7 cellular contexts compared by ENCODE assay signal in the genomic region with DNA sequence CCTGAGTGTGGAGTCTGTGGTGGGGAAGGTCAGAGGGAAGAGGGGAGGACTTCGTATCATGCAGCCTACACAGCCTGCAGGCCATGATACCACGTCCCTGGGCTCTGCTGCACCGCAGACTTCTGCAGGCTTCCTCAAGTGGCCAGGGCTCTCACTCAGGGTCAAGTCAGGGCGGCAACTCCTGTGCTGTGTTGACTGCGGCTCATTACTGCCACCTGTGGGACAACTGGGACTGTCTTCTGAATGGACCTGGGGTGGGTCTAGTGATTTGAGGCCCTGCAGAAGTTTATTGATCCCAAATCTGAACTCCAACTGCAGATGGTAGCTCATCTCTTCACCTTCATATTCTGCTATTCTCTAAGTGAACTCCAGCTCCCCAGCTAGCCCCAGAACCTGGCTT.
DNase-seq lines count a peak whose midpoint lies in the region; ATAC-seq and TF ChIP-seq lines count a peak whose summit lies in the region.

No MANE protein-coding gene starts in this region.

- no peak overlapping the region for H2BK12ac ChIP-seq in H9 (ENCODE audit: insufficient read length, low read depth, low read length)

- no peak overlapping the region for H3K23ac ChIP-seq in H9 (ENCODE audit: insufficient read length, low read depth, low read length)

- H3K36me3 ChIP-seq in testis (ENCODE audit: low read depth, missing control alignments): no peaks in the 10 kb centered on the region

- H3T11ph ChIP-seq in H9 (ENCODE audit: low read length): no peak overlapping the region

- H2BK15ac ChIP-seq in H9 (ENCODE audit: low read depth, low read length): no peak overlapping the region

- no peak overlapping the region for H4K91ac ChIP-seq in H9 (ENCODE audit: insufficient read length, low read depth, low read length)

- H2BK5ac ChIP-seq in H9 (ENCODE audit: insufficient read length, low read length): no peak overlapping the region

- H4K5ac ChIP-seq in H9 (ENCODE audit: insufficient read length, low read depth, low read length): no peak overlapping the region

- intact Hi-C loops in testis (cut with DNase I; ENCODE audit: low total_unique reads): no loop called here

- no peak overlapping the region for H3K18ac ChIP-seq in H9 (ENCODE audit: insufficient read length, low read depth, low read length)

- H2AFZ ChIP-seq in H9 (ENCODE audit: low read length): no peak overlapping the region

- peaks cover 24 to 41% of the 10 kb centered on the region in 2 experiments for H3K4me1 Mint-ChIP-seq in H9
- peaks cover 5% of the 10 kb centered on the region for H3K4me1 Mint-ChIP-seq in activated naive CD4-positive, alpha-beta T cell treated with anti-CD3 and anti-CD28 coated beads, Interleukin-2, amount 10 ng/mL, durations not matched to agents 7 days and 5 days

- no peaks in the 10 kb centered on the region for H3K27me3 Mint-ChIP-seq in H9 (ENCODE audit: low read depth)
- peaks cover 14% of the 10 kb centered on the region for H3K27me3 Mint-ChIP-seq in activated naive CD4-positive, alpha-beta T cell treated with anti-CD3 and anti-CD28 coated beads, Interleukin-2, amount 10 ng/mL, durations not matched to agents 7 days and 5 days

- no peak overlapping the region for H3K4ac ChIP-seq in H9 (ENCODE audit: low read depth, low read length)

- H3K27ac ChIP-seq in H9 (ENCODE audit: insufficient read length, low read depth, low read length) (no peak overlapping the region), layer of hippocampus (ENCODE audit: low read depth, low read length) (peak overlapping the region; percentile 23), testis (no peak overlapping the region)

- H3K23me2 ChIP-seq in H9 (ENCODE audit: insufficient read length, low read depth, low read length, poor library complexity, severe bottlenecking): no peaks in the 10 kb centered on the region

- H3K27ac Mint-ChIP-seq in H9: peak overlapping the region in 1 of 3 experiments; percentile 2; a peak in 2 of 7 replicates
- H3K27ac Mint-ChIP-seq in activated naive CD4-positive, alpha-beta T cell treated with anti-CD3 and anti-CD28 coated beads, Interleukin-2, amount 10 ng/mL, durations not matched to agents 7 days and 5 days: no peak overlapping the region

- no peaks in the 10 kb centered on the region; a peak in 1 of 5 replicates for H3K9me3 Mint-ChIP-seq in H9
- H3K9me3 Mint-ChIP-seq in activated naive CD4-positive, alpha-beta T cell treated with anti-CD3 and anti-CD28 coated beads, Interleukin-2, amount 10 ng/mL, durations not matched to agents 7 days and 5 days: no peaks in the 10 kb centered on the region

- no peak for TF ChIP-seq POLR2A in testis (IDR thresholded peaks at IDR 0.05)

- no peak overlapping the region for H2BK20ac ChIP-seq in H9 (ENCODE audit: low read depth, low read length, poor library complexity, severe bottlenecking)

- H3K9ac ChIP-seq in H9 (ENCODE audit: extremely low read depth, insufficient read length, low read length): no peak overlapping the region

- peak; percentile 61 for DNase-seq in GM13977 (ENCODE audit: low spot score)
- peak; percentile 82 for DNase-seq in H9
- DNase-seq in NAMALWA (ENCODE audit: low spot score): peak; percentile 74
- DNase-seq in activated naive CD4-positive, alpha-beta T cell treated with anti-CD3 and anti-CD28 coated beads, Interleukin-2, amount 10 ng/mL, durations not matched to agents 7 days and 5 days: peak; percentile 56
- DNase-seq in testis: peak; percentile 83

- no peak overlapping the region for H3K4me3 ChIP-seq in testis

- H3K27me3 ChIP-seq in H9 (ENCODE audit: insufficient read depth, low read length): no peaks in the 10 kb centered on the region
- H3K27me3 ChIP-seq in layer of hippocampus (ENCODE audit: control insufficient read depth, insufficient read depth, low read length): no peaks in the 10 kb centered on the region
- no peaks in the 10 kb centered on the region for H3K27me3 ChIP-seq in testis

- H3K56ac ChIP-seq in H9 (ENCODE audit: insufficient read length, low read depth, low read length): no peak overlapping the region

- H2AK5ac ChIP-seq in H9 (ENCODE audit: insufficient read length, low read length): no peak overlapping the region

- H3K4me1 ChIP-seq in H9 (ENCODE audit: insufficient read depth, low read length): 0 out of 2 replicates have a peak, but pooled peaks cover 2% of the 10 kb centered on the region
- no peaks in the 10 kb centered on the region for H3K4me1 ChIP-seq in testis

- H4K20me1 ChIP-seq in H9 (ENCODE audit: control insufficient read depth, insufficient read depth, insufficient read length): no peaks in the 10 kb centered on the region

- H3K9me3 ChIP-seq in H9 (ENCODE audit: control insufficient read depth, low read depth, low read length) (no peaks in the 10 kb centered on the region), testis (no peaks in the 10 kb centered on the region)

- no peak overlapping the region for H3K4me3 Mint-ChIP-seq in H9
- no peak overlapping the region for H3K4me3 Mint-ChIP-seq in activated naive CD4-positive, alpha-beta T cell treated with anti-CD3 and anti-CD28 coated beads, Interleukin-2, amount 10 ng/mL, durations not matched to agents 7 days and 5 days

- no peak overlapping the region for H3K4me2 ChIP-seq in H9 (ENCODE audit: insufficient read depth, insufficient read length, low read length)

- no peaks in the 10 kb centered on the region for H3K79me2 ChIP-seq in H9 (ENCODE audit: insufficient read depth, low read length)

- H3K79me1 ChIP-seq in H9 (ENCODE audit: insufficient read depth, low read depth, low read length, poor library complexity, severe bottlenecking): no peaks in the 10 kb centered on the region

- H3K36me3 Mint-ChIP-seq in H9 (ENCODE audit: insufficient read depth in 1 of 3, low read depth in 3 of 3): peaks cover 6 to 9% (median 7%) of the 10 kb centered on the region in 3 experiments; a peak in 2 of 7 replicates
- no peaks in the 10 kb centered on the region for H3K36me3 Mint-ChIP-seq in activated naive CD4-positive, alpha-beta T cell treated with anti-CD3 and anti-CD28 coated beads, Interleukin-2, amount 10 ng/mL, durations not matched to agents 7 days and 5 days

- no peak overlapping the region for H4K8ac ChIP-seq in H9 (replicated peaks; ENCODE audit: insufficient read length, low read depth, low read length)

- in situ Hi-C loops in GM13977 (cut with MboI; ENCODE audit: low pct_unique_long_range_greater_than_20kb, low sequenced_read_pairs, unreplicated experiment): no loop called here

- H2BK120ac ChIP-seq in H9 (ENCODE audit: low read depth, low read length, poor library complexity, severe bottlenecking): no peak overlapping the region

- WGBS in H9 (ENCODE audit: extremely low coverage, insufficient read length, low lambda C conversion rate): no CpG with 5 or more reads among the region's 5 CpGs
- WGBS in testis, 2 donors: 61 to 81% methylated on average over 5 of the region's 5 CpGs

- no peak overlapping the region for H3K14ac ChIP-seq in H9 (ENCODE audit: insufficient read depth, low read length)

- no peak for ATAC-seq in HG03108 (IDR thresholded peaks at IDR 0.05; ENCODE audit: unreplicated experiment)

- CTCF ChIA-PET in activated naive CD4-positive, alpha-beta T cell treated with anti-CD3 and anti-CD28 coated beads, Interleukin-2, amount 10 ng/mL, durations not matched to agents 7 days and 5 days (lab: Charles Lee): interaction anchor here (0.6 to 2.4 kb wide), 6 partner anchors 9 to 486 kb away, joined by 3 to 12 read pairs (median 4); no protein-coding TSS in a partner anchor

- TF ChIP-seq CTCF in GM13977 (IDR thresholded peaks at IDR 0.05; ENCODE audit: extremely low read depth, insufficient read depth, missing control alignments): peak; percentile 70
- TF ChIP-seq CTCF in H9 (conservative IDR thresholded peaks at IDR 0.05): peak; percentile 74
- peak; percentile 22 to 39 (median 33) for TF ChIP-seq CTCF in testis (IDR thresholded peaks at IDR 0.05)
